ENCODE assay signal across 8 cellular contexts in the genomic region with DNA sequence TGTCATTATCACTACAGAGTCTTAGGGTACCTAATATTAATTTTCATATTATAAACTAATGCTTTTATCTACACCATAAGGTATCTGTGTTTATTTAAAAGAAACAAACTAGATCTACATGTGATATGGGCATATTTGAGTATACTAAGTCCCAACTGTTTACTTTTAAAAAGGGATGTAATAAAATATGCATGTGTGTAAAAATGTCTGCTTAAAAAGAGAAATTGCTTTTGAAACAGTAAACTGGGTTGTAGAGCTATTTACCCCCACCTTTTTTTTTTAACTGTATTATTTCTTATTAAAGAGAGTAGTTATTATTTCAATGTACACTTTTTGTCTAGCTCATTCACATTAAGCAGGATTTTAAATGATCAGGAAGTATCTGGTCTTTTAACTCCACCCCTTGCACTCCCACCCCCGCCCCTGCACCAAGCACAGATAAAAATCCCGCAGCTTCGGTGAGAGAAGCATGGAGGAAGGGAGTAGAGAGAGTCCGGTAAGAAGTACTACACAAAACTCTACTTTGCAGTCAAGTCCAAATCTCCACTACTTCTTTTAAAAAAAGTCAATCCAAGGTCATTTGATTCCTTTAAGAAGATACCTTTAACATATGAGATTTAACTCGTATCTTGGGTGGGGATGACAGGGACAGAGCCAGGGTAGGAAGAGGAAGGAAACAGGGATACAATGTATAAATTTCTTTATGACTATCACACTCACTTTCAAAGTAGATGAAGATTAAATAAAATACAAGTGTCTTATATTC.
A peak's percentile ranks its signal among the peaks of the same experiment; 100 is the strongest.
DNase-seq lines count a peak whose midpoint lies in the region; ATAC-seq, FAIRE-seq and TF ChIP-seq lines count a peak whose summit lies in the region.

No MANE protein-coding gene starts in this region.

- peak overlapping the region; percentile 89 for H3K27ac ChIP-seq in left ventricle myocardium inferior (replicated peaks)

- H3K4me1 Mint-ChIP-seq in activated naive CD4-positive, alpha-beta T cell treated with anti-CD3 and anti-CD28 coated beads, Interleukin-2, amount 10 ng/mL, durations not matched to agents 7 days and 5 days, result peaks cover 29% of the 10 kb centered on the region

- in situ Hi-C loops in ACHN (cut with HindIII; ENCODE audit: low pct_ligation_motif_present, low pct_unique_long_range_greater_than_20kb, low sequenced_read_pairs), result no loop called here

- H3K9me3 Mint-ChIP-seq in activated naive CD4-positive, alpha-beta T cell treated with anti-CD3 and anti-CD28 coated beads, Interleukin-2, amount 10 ng/mL, durations not matched to agents 7 days and 5 days, result peaks cover 1% of the 10 kb centered on the region

- no peaks in the 10 kb centered on the region for H3K27me3 ChIP-seq in left ventricle myocardium inferior (ENCODE audit: low read depth)

- H3K4me3 ChIP-seq in left ventricle myocardium inferior (peak overlapping the region; percentile 66), retinal pigment epithelial cell (ENCODE audit: low read length) (peak overlapping the region; percentile 84)

- TF ChIP-seq POLR2A in GM12891 (IDR thresholded peaks at IDR 0.05; ENCODE audit: low read depth, low read length), result peak; percentile 77

- DNase-seq in ACHN, result peak; percentile 71
- no peak for DNase-seq in GM12891 (ENCODE audit: insufficient read length, low spot score)
- DNase-seq in NCI-H774 (lab: John Stamatoyannopoulos, UW), result peak; percentile 30
- peak; percentile 48 for DNase-seq in activated naive CD4-positive, alpha-beta T cell treated with anti-CD3 and anti-CD28 coated beads, Interleukin-2, amount 10 ng/mL, durations not matched to agents 7 days and 5 days
- DNase-seq in left ventricle myocardium inferior, result no peak
- DNase-seq in retinal pigment epithelial cell (ENCODE audit: low read depth), result no peak

- no peak for TF ChIP-seq CTCF in left ventricle myocardium inferior (IDR thresholded peaks at IDR 0.05; ENCODE audit: borderline replicate concordance)
- no peak for TF ChIP-seq CTCF in retinal pigment epithelial cell (conservative IDR thresholded peaks at IDR 0.05; ENCODE audit: low read depth, low read length)

- H3K27ac Mint-ChIP-seq in activated naive CD4-positive, alpha-beta T cell treated with anti-CD3 and anti-CD28 coated beads, Interleukin-2, amount 10 ng/mL, durations not matched to agents 7 days and 5 days, result peak overlapping the region; percentile 95

- peaks cover 32% of the 10 kb centered on the region for H3K36me3 Mint-ChIP-seq in activated naive CD4-positive, alpha-beta T cell treated with anti-CD3 and anti-CD28 coated beads, Interleukin-2, amount 10 ng/mL, durations not matched to agents 7 days and 5 days

- H3K9me3 ChIP-seq in left ventricle myocardium inferior (replicated peaks), result no peaks in the 10 kb centered on the region

- peaks cover 67% of the 10 kb centered on the region for H3K4me1 ChIP-seq in left ventricle myocardium inferior

- H3K36me3 ChIP-seq in left ventricle myocardium inferior, result peaks cover 6% of the 10 kb centered on the region

- H3K4me3 Mint-ChIP-seq in activated naive CD4-positive, alpha-beta T cell treated with anti-CD3 and anti-CD28 coated beads, Interleukin-2, amount 10 ng/mL, durations not matched to agents 7 days and 5 days, result peak overlapping the region; percentile 97

- no peaks in the 10 kb centered on the region for H3K27me3 Mint-ChIP-seq in activated naive CD4-positive, alpha-beta T cell treated with anti-CD3 and anti-CD28 coated beads, Interleukin-2, amount 10 ng/mL, durations not matched to agents 7 days and 5 days

- no peak for ATAC-seq in GM21737 (IDR thresholded peaks at IDR 0.05; ENCODE audit: unreplicated experiment)
- ATAC-seq in HG02852 (IDR thresholded peaks at IDR 0.05; ENCODE audit: unreplicated experiment), result no peak

- CTCF ChIA-PET in activated naive CD4-positive, alpha-beta T cell treated with anti-CD3 and anti-CD28 coated beads, Interleukin-2, amount 10 ng/mL, durations not matched to agents 7 days and 5 days (lab: Charles Lee), result interaction anchor here (0.8 kb wide), 1 partner anchor 22 kb away, joined by 3 read pairs; no protein-coding TSS in a partner anchor

- intact Hi-C loops in left ventricle myocardium inferior (cut with micrococcal nuclease), result loop anchor here (10.0 kb wide), 1 partner anchor 50 kb away; no protein-coding TSS in a partner anchor

- FAIRE-seq in GM12891 (lab: Jason Lieb, UNC), result peak; percentile 78

TF ChIP-seq in GM12891, 5 proteins besides CTCF, POLR2A, EP300 and RAD21:
- TF ChIP-seq PAX5 (IDR thresholded peaks at IDR 0.05; ENCODE audit: insufficient read depth, low read length, severe bottlenecking), result no peak
- 0 out of 2 replicates have a peak, but pooled peaks have one; percentile 37 for TF ChIP-seq POLR2AphosphoS5 (IDR thresholded peaks at IDR 0.05; ENCODE audit: low read depth, low read length)

Comparison
In these comparisons a context has a peak if more than half of its experiments do, and no peak if none do; other contexts are left out.
1. DNase-seq: peak in ACHN (single experiment), NCI-H774 (single experiment) and activated naive CD4-positive, alpha-beta T cell treated with anti-CD3 and anti-CD28 coated beads, Interleukin-2, amount 10 ng/mL, durations not matched to agents 7 days and 5 days (single experiment); none in GM12891 (single experiment), left ventricle myocardium inferior (single experiment) and retinal pigment epithelial cell (single experiment).